Comparison of ENCODE assay signal across 25 cellular contexts in the genomic region with DNA sequence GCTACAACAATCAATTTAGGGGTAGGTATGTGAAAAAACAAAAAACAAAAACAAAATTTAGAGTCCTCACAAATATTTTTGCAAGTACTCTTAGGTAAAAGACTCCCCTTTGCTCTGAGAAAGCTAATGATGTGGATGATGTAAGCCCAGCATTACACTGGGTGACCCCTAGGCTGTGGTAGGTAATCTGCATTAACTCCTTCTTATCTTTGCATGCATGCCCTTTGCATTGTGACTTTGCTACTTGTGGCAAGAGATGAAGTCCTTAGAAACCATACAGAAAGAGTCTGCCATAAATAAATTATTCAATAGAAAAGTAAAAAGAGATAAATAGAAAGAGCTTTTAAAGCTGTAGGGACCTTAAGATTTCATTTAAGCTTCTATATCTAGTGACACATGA.
"Had no signal": no experiment of that assay in that cellular context is flagged by ENCODE, and none has a peak within 500 bp of the region (broad histone marks: within the 10 kb centered on the region; RNA-seq: fewer than 3 reads in every experiment).

No MANE protein-coding gene starts in this region.

- H3K4me3 ChIP-seq: breast epithelium, esophagus squamous epithelium, gastrocnemius medialis, thyroid gland, upper lobe of right lung had no signal

- H3K27me3 Mint-ChIP-seq: activated B cell treated with CpG ODN at 0.5 μM for 24 hours; activated naive CD8-positive, alpha-beta T cell treated with anti-CD3 and anti-CD28 coated beads for 36 hours; central memory CD8-positive, alpha-beta T cell; effector memory CD8-positive, alpha-beta T cell; memory B cell; stimulated activated naive CD8-positive, alpha-beta T cell treated with anti-CD3 and anti-CD28 coated beads, Interleukin-15, Interleukin-2, amounts not matched to agents 100 ng/mL and 50 ng/mL, for 24 hours had no signal

- H3K27ac ChIP-seq: breast epithelium, esophagus squamous epithelium, gastrocnemius medialis, parathyroid adenoma, thyroid gland, upper lobe of right lung had no signal

- H3K9me3 Mint-ChIP-seq: activated B cell treated with CpG ODN at 0.5 μM for 24 hours; activated naive CD8-positive, alpha-beta T cell treated with anti-CD3 and anti-CD28 coated beads for 36 hours; activated T-cell treated with anti-CD3 and anti-CD28 coated beads, Interleukin-2, amount 50 U/mL, for 4 hours; central memory CD8-positive, alpha-beta T cell; effector memory CD8-positive, alpha-beta T cell; memory B cell; stimulated activated naive CD8-positive, alpha-beta T cell treated with anti-CD3 and anti-CD28 coated beads, Interleukin-15, Interleukin-2, amounts not matched to agents 100 ng/mL and 50 ng/mL, for 24 hours had no signal

- H3K4me1 Mint-ChIP-seq: activated naive CD8-positive, alpha-beta T cell treated with anti-CD3 and anti-CD28 coated beads for 36 hours; central memory CD8-positive, alpha-beta T cell; nephron progenitor cell had no signal

- H3K9me3 ChIP-seq: breast epithelium, esophagus squamous epithelium, gastrocnemius medialis, thyroid gland, upper lobe of right lung had no signal

- DNase-seq: activated B cell treated with CpG ODN at 0.5 μM for 24 hours; activated CD4-positive, alpha-beta T cell treated with anti-CD3 and anti-CD28 coated beads for 4 hours; activated CD4-positive, alpha-beta T cell treated with anti-CD3 and anti-CD28 coated beads, Interleukin-2, amount 50 U/mL, for 48 hours; activated CD8-positive, alpha-beta memory T cell treated with anti-CD3 and anti-CD28 coated beads, Interleukin-2, amount 50 U/mL, for 48 hours; activated naive CD4-positive, alpha-beta T cell treated with Interleukin-2 at 50 U/mL for 16 hours; activated naive CD8-positive, alpha-beta T cell treated with anti-CD3 and anti-CD28 coated beads for 36 hours; activated T-cell treated with anti-CD3 and anti-CD28 coated beads, Interleukin-2, amount 50 U/mL, for 4 hours; effector memory CD8-positive, alpha-beta T cell; esophagus squamous epithelium; gastrocnemius medialis; head of caudate nucleus; hypothalamus; left colon; nephron progenitor cell; right cardiac atrium; stimulated activated CD4-positive, alpha-beta T cell treated with anti-CD3 and anti-CD28 coated beads, Interleukin-12 subunit alpha, Interleukin-12 subunit beta, amount 100 ng/mL, for 4 hours; substantia nigra; thyroid gland; upper lobe of right lung had no signal

- H3K36me3 ChIP-seq: breast epithelium, esophagus squamous epithelium, gastrocnemius medialis, thyroid gland, upper lobe of right lung had no signal

- H2AFZ ChIP-seq: parathyroid adenoma had no signal

- H3K36me3 Mint-ChIP-seq: activated naive CD8-positive, alpha-beta T cell treated with anti-CD3 and anti-CD28 coated beads for 36 hours; memory B cell had no signal

- H3K27ac Mint-ChIP-seq: activated B cell treated with CpG ODN at 0.5 μM for 24 hours; activated naive CD8-positive, alpha-beta T cell treated with anti-CD3 and anti-CD28 coated beads for 36 hours; effector memory CD8-positive, alpha-beta T cell; memory B cell; nephron progenitor cell; stimulated activated naive CD8-positive, alpha-beta T cell treated with anti-CD3 and anti-CD28 coated beads, Interleukin-15, Interleukin-2, amounts not matched to agents 100 ng/mL and 50 ng/mL, for 24 hours had no signal

- H3K4me1 ChIP-seq: breast epithelium, esophagus squamous epithelium, gastrocnemius medialis, parathyroid adenoma, thyroid gland, upper lobe of right lung had no signal

- H3K4me3 Mint-ChIP-seq: activated B cell treated with CpG ODN at 0.5 μM for 24 hours; activated naive CD8-positive, alpha-beta T cell treated with anti-CD3 and anti-CD28 coated beads for 36 hours; activated T-cell treated with anti-CD3 and anti-CD28 coated beads, Interleukin-2, amount 50 U/mL, for 4 hours; central memory CD8-positive, alpha-beta T cell; effector memory CD8-positive, alpha-beta T cell; memory B cell; nephron progenitor cell; stimulated activated naive CD8-positive, alpha-beta T cell treated with anti-CD3 and anti-CD28 coated beads, Interleukin-15, Interleukin-2, amounts not matched to agents 100 ng/mL and 50 ng/mL, for 24 hours had no signal

- ATAC-seq: activated T-cell treated with anti-CD3 and anti-CD28 coated beads, Interleukin-2, amount 50 U/mL, for 4 hours; effector memory CD8-positive, alpha-beta T cell; gastrocnemius medialis; left colon; right cardiac atrium; upper lobe of right lung had no signal

- FAIRE-seq: keratinocyte had no signal

- H3K79me2 ChIP-seq: parathyroid adenoma had no signal

- H3K27me3 ChIP-seq: breast epithelium, esophagus squamous epithelium, gastrocnemius medialis, thyroid gland, upper lobe of right lung had no signal

- H3K9ac ChIP-seq: parathyroid adenoma had no signal
